1 cellular context compared by ENCODE assay signal in the genomic region with DNA sequence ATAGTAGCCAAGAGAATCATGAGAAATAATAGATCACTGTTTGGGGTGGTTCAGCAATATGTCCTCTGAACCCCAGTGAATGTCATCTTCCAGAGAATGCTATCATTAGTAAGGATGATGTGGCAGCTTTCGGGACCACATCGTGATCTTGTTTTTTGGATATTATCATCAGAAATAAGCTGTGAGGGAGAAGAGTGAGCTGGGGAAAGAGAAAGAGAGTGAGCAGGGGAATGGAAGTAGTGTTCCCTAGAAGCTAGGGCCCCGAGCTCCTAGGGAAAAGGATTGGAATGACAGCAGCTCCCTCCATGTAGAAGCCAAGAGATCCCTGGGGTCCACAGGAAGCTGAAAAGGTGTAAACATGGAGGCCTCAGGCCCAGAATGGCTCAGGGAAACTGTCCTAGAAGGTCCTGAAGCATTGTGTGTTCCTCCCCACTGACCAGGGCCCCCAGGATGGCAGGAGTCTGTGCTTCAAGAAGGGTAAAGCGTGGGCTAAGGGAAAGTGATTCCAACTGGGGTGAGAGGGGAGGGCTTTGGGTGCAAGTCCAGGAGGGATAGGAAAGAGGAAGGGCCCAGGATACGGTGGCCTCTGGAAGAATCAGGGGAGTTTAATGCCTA.
TF ChIP-seq lines count a peak whose summit lies in the region.

No MANE protein-coding gene starts in this region.

TF ChIP-seq in H1, 55 proteins besides CTCF, POLR2A, EP300 and RAD21:
- no peak for TF ChIP-seq RXRA (IDR thresholded peaks at IDR 0.05; ENCODE audit: insufficient read depth, low read depth, low read length)
- TF ChIP-seq EZH2 (IDR thresholded peaks at IDR 0.05; ENCODE audit: low read depth, low read length, severe bottlenecking): no peak
- TF ChIP-seq CBX5 (IDR thresholded peaks at IDR 0.05; ENCODE audit: low read depth, low read length): no peak
- no peak for TF ChIP-seq CTBP2 (IDR thresholded peaks at IDR 0.05; ENCODE audit: borderline replicate concordance, insufficient read depth, insufficient read length, low read length)
- no peak for TF ChIP-seq KDM1A (IDR thresholded peaks at IDR 0.05; ENCODE audit: borderline replicate concordance, low read length)
- no peak for TF ChIP-seq CHD7 (IDR thresholded peaks at IDR 0.05; ENCODE audit: insufficient replicate concordance, low read length)
- TF ChIP-seq BRCA1 (IDR thresholded peaks at IDR 0.05; ENCODE audit: low read depth, low read length): no peak
- no peak for TF ChIP-seq NANOG (IDR thresholded peaks at IDR 0.05; ENCODE audit: insufficient read depth, low read depth, low read length, poor library complexity, severe bottlenecking)
- TF ChIP-seq YY1 (IDR thresholded peaks at IDR 0.05; ENCODE audit: low read depth, low read length): no peak
- TF ChIP-seq KDM5A (IDR thresholded peaks at IDR 0.05; ENCODE audit: low read length): no peak
- TF ChIP-seq USF2 (IDR thresholded peaks at IDR 0.05; ENCODE audit: low read length): no peak
- no peak for TF ChIP-seq TAF1 (IDR thresholded peaks at IDR 0.05; ENCODE audit: low read depth, low read length)
- TF ChIP-seq TAF7 (optimal IDR thresholded peaks at IDR 0.05; ENCODE audit: borderline replicate concordance, low read depth, low read length): no peak
TF ChIP-seq in H1: peak in this region for 0.
